ENCODE assay signal across 8 cellular contexts in genomic region chr15:88624156-88624970, GRCh38. TPM values are rescaled to one million over a fixed set of nuclear protein-coding genes. Genes with fewer than 3 reads are reported as not detected.
DNase-seq lines count a peak whose midpoint lies in the region; ATAC-seq and TF ChIP-seq lines count a peak whose summit lies in the region.

No MANE protein-coding gene starts in this region.

- H3K4me3 ChIP-seq in OCI-LY7 (ENCODE audit: low read depth, low read length, poor library complexity, severe bottlenecking) (peak overlapping the region; percentile 99), cardiac fibroblast (replicated peaks in 1 of 2; ENCODE audit: low read depth in 2 of 2, low read length in 2 of 2) (no peak overlapping the region), lower lobe of right lung (peak overlapping the region; percentile 30), upper lobe of left lung (peak overlapping the region in 1 of 4 donors; percentile 21)

- peak overlapping the region; percentile 99; the same call in 1 of the 2 replicates for H3K9ac ChIP-seq in ES-I3 (ENCODE audit: low read depth, low read length)

- H2AFZ ChIP-seq in OCI-LY7 (ENCODE audit: low read length) = no peak overlapping the region

- CTCF ChIA-PET in OCI-LY7 (lab: Charles Lee; ENCODE audit: unreplicated experiment) = interaction anchor here (0.6 to 1.6 kb wide), 4 partner anchors 23 to 40 kb away, joined by 3 to 12 read pairs (median 6); no protein-coding TSS in a partner anchor

- TF ChIP-seq POLR2A in upper lobe of left lung (IDR thresholded peaks at IDR 0.05) = no peak

- POLR2A ChIA-PET in OCI-LY7 (lab: Charles Lee) = interaction anchor here (0.7 to 1.4 kb wide), 4 partner anchors 11 to 41 kb away, joined by 3 to 12 read pairs (median 6); partner anchors contain the start of gene ISG20

- peak; percentile 85 for DNase-seq in OCI-LY7 (ENCODE audit: low spot score)
- DNase-seq in cardiac fibroblast (ENCODE audit: low read depth in 2 of 2) = peak; percentile 52 to 71
- no peak for DNase-seq in lower lobe of right lung
- DNase-seq in upper lobe of left lung = no peak
- no peak for DNase-seq in DMS 273 (lab: John Stamatoyannopoulos, UW; ENCODE audit: unreplicated experiment)
- no peak for DNase-seq in NOMO-1 treated with DMSO at 0.1 percent for 48 hours (lab: John Stamatoyannopoulos, UW; ENCODE audit: unreplicated experiment)

- peaks cover 57% of the 10 kb centered on the region for H4K20me1 ChIP-seq in OCI-LY7 (ENCODE audit: insufficient read depth, low read length)

- intact Hi-C loops in OCI-LY7 (cut with micrococcal nuclease; ENCODE audit: unreplicated experiment) = loop anchor here (1.0 to 10.0 kb wide), 8 partner anchors 14 to 460 kb away; partner anchors contain the start of genes ABHD2 and DET1
- intact Hi-C loops in lower lobe of right lung (cut with DNase I) = no loop called here

- H3K36me3 ChIP-seq in ES-I3 (ENCODE audit: insufficient read depth, low read length) = peaks cover 55% of the 10 kb centered on the region
- peaks cover 66% of the 10 kb centered on the region for H3K36me3 ChIP-seq in OCI-LY7 (ENCODE audit: insufficient read depth, low read length)
- peaks cover 35% of the 10 kb centered on the region for H3K36me3 ChIP-seq in lower lobe of right lung
- peaks cover 0 to 27% (median 12%) of the 10 kb centered on the region in 4 donors for H3K36me3 ChIP-seq in upper lobe of left lung

- BruUV-seq in OCI-LY7 (replicated peaks; lab: Mats Ljungman, UMichigan) = no TSS peak

- WGBS in upper lobe of left lung, 2 donors = 51 to 58% methylated on average over 19 of the region's 19 CpGs

- no peaks in the 10 kb centered on the region for H3K27me3 ChIP-seq in lower lobe of right lung (ENCODE audit: low read depth)
- no peaks in the 10 kb centered on the region for H3K27me3 ChIP-seq in upper lobe of left lung

- H3K27ac ChIP-seq in OCI-LY7 (ENCODE audit: low read depth, low read length, poor library complexity, severe bottlenecking) (peak overlapping the region; percentile 73), lower lobe of right lung (peak overlapping the region; percentile 51), upper lobe of left lung (peak overlapping the region; percentile 4 to 75 (median 52))

- H3K79me2 ChIP-seq in OCI-LY7 (ENCODE audit: insufficient read depth, low read depth, low read length) = peaks cover 82% of the 10 kb centered on the region

- H3K9me2 ChIP-seq in OCI-LY7 (ENCODE audit: insufficient read depth, low read length) = no peaks in the 10 kb centered on the region

- TF ChIP-seq EP300 in upper lobe of left lung (IDR thresholded peaks at IDR 0.05) = no peak

- H3K9me3 ChIP-seq in ES-I3 (ENCODE audit: control insufficient read depth, insufficient read depth, low read length) (no peaks in the 10 kb centered on the region), OCI-LY7 (ENCODE audit: low read length) (no peaks in the 10 kb centered on the region), lower lobe of right lung (no peaks in the 10 kb centered on the region), upper lobe of left lung (no peaks in the 10 kb centered on the region)

- H3K4me2 ChIP-seq in OCI-LY7 (ENCODE audit: low read length) = peak overlapping the region; percentile 94

- H3K4me1 ChIP-seq in ES-I3 (ENCODE audit: insufficient read depth, low read length) = peaks cover 48% of the 10 kb centered on the region
- peaks cover 61% of the 10 kb centered on the region for H3K4me1 ChIP-seq in OCI-LY7 (ENCODE audit: insufficient read depth, low read length, poor library complexity, severe bottlenecking)
- peaks cover 65% of the 10 kb centered on the region for H3K4me1 ChIP-seq in lower lobe of right lung
- H3K4me1 ChIP-seq in upper lobe of left lung = peaks cover 28 to 58% (median 39%) of the 10 kb centered on the region in 4 donors

- ATAC-seq in GM21786 (IDR thresholded peaks at IDR 0.05; ENCODE audit: unreplicated experiment) (peak; percentile 34), lower lobe of right lung (peak; percentile 4 to 49), upper lobe of left lung (ENCODE audit: low FRiP score in 2 of 2) (peak in 1 of 2 donors; percentile 38)

- TF ChIP-seq CTCF in OCI-LY7 (conservative IDR thresholded peaks at IDR 0.05; ENCODE audit: low read length) = peak; percentile 77
- peak; percentile 36 for TF ChIP-seq CTCF in cardiac fibroblast (IDR thresholded peaks at IDR 0.05; ENCODE audit: low read depth, low read length)
- TF ChIP-seq CTCF in lower lobe of right lung (IDR thresholded peaks at IDR 0.05) = peak; percentile 48
- TF ChIP-seq CTCF in upper lobe of left lung (IDR thresholded peaks at IDR 0.05) = peak; percentile 51 to 73 (median 60)

RNA-seq across cellular contexts. Expression of gene AEN, which starts 3.2 kb away (rescaled TPM):
- total RNA-seq in OCI-LY7 (2014; rRNA removed; shearing (Covaris generic)) = 55.9 and 66.6 TPM in 2 replicates
- total RNA-seq in OCI-LY7 (2022) (41.7 and 43.1 TPM in 2 replicates), lower lobe of right lung (23.8 TPM), upper lobe of left lung (10 to 100 TPM in 5 of 6 donors, 1 to 10 TPM in 1; 7.5 to 37.6 (median 18.4) TPM)

RNA-seq across cellular contexts. Expression of gene ISG20, which starts 14.5 kb away (rescaled TPM):
- 345 and 502 TPM in 2 replicates for total RNA-seq in OCI-LY7 (2014; rRNA removed; shearing (Covaris generic))
- total RNA-seq in OCI-LY7 (2022) (244 and 310 TPM in 2 replicates), lower lobe of right lung (32.0 TPM), upper lobe of left lung (100 to 1,000 TPM in 1 of 6 donors, 10 to 100 TPM in 5; 41.3 to 119 (median 67.0) TPM)

Comparison
In these comparisons a context has a peak if more than half of its experiments do, and no peak if none do; other contexts are left out.
1. DNase-seq: peak in OCI-LY7 (single experiment) and cardiac fibroblast (2 of 2); none in lower lobe of right lung (single experiment), upper lobe of left lung (0 of 2), DMS 273 (single experiment) and NOMO-1 treated with DMSO at 0.1 percent for 48 hours (single experiment).
2. H3K4me3 ChIP-seq: peak in OCI-LY7 (single experiment) and lower lobe of right lung (single experiment); none in cardiac fibroblast (0 of 2).
3. Peak in every context shown above with its lines, with median percentiles within 50 percentile points of each other: H3K27ac ChIP-seq and CTCF ChIP-seq.